ENCODE assay signal across 14 cellular contexts in the genomic region with DNA sequence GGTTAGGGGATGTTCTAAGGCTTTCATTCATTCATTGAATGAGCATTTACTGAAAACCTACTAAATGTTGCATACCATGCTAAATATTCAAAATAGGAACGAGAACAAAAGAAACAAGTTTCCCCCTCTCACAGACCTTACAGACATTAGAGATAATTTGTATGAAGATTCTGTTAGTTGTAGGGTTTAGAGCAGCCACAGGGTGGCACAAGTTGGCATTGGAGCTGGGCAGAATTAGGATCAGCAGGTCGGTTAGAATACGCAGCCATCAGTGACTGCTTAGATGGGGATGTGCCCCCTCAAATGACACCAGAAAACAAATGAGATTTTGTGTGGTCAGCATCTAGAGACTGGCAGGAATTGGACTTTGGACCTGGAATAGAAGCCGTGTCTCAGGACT.
DNase-seq lines count a peak whose midpoint lies in the region; TF ChIP-seq lines count a peak whose summit lies in the region.
"Had no signal": no experiment of that assay in that cellular context is flagged by ENCODE, and none has a peak within 500 bp of the region (broad histone marks: within the 10 kb centered on the region; RNA-seq: fewer than 3 reads in every experiment).

No MANE protein-coding gene starts in this region.

- no peak overlapping the region for H3K27ac ChIP-seq in A673 (ENCODE audit: low read depth, low read length, poor library complexity, severe bottlenecking)
- H3K27ac ChIP-seq in OCI-LY1 (ENCODE audit: low read depth, low read length, poor library complexity, severe bottlenecking) = no peak overlapping the region
- H3K27ac ChIP-seq in neuronal stem cell (replicated peaks; ENCODE audit: low read length) = no peak overlapping the region
- no peak overlapping the region for H3K27ac ChIP-seq in smooth muscle cell (ENCODE audit: low read depth)
- H3K27ac ChIP-seq: sigmoid colon had no signal

- H2BK15ac ChIP-seq in neuronal stem cell (ENCODE audit: low read length) = no peak overlapping the region

- H2BK120ac ChIP-seq in neuronal stem cell (ENCODE audit: low read depth, low read length) = no peak overlapping the region

- H3K9me3 ChIP-seq in A673 (ENCODE audit: low read depth, low read length, poor library complexity, severe bottlenecking) (no peaks in the 10 kb centered on the region), OCI-LY1 (ENCODE audit: low read length) (no peaks in the 10 kb centered on the region), neuronal stem cell (replicated peaks in 1 of 2; ENCODE audit: control insufficient read depth in 2 of 2, insufficient read depth in 1 of 2, low read depth in 1 of 2, low read length in 2 of 2) (no peaks in the 10 kb centered on the region), smooth muscle cell (replicated peaks; ENCODE audit: low read depth) (no peaks in the 10 kb centered on the region)
- H3K9me3 ChIP-seq: sigmoid colon had no signal

- H3K4me2 ChIP-seq in OCI-LY1 (ENCODE audit: low read length) (no peak overlapping the region), neuronal stem cell (ENCODE audit: insufficient read depth, low read length, poor library complexity, severe bottlenecking) (no peak overlapping the region), smooth muscle cell (no peak overlapping the region)

- TF ChIP-seq CTCF in A673 (conservative IDR thresholded peaks at IDR 0.05; ENCODE audit: low read depth, low read length) = peak; percentile 51
- peak; percentile 28; the same call in 1 of the 3 replicates for TF ChIP-seq CTCF in GM12872 (IDR thresholded peaks at IDR 0.05; ENCODE audit: insufficient read depth, low read depth, low read length)
- peak; percentile 68 for TF ChIP-seq CTCF in OCI-LY1 (IDR thresholded peaks at IDR 0.05; ENCODE audit: low read length)
- TF ChIP-seq CTCF in epithelial cell of esophagus (IDR thresholded peaks at IDR 0.05; ENCODE audit: insufficient read depth, low read depth, low read length, missing control alignments) = peak; percentile 52
- no peak for TF ChIP-seq CTCF in smooth muscle cell (IDR thresholded peaks at IDR 0.05; ENCODE audit: borderline replicate concordance, insufficient read depth, poor library complexity, severe bottlenecking)

- H4K8ac ChIP-seq in neuronal stem cell (ENCODE audit: low read depth, low read length) = no peak overlapping the region

- H4K20me1 ChIP-seq in OCI-LY1 (ENCODE audit: insufficient read depth, low read length) (no peaks in the 10 kb centered on the region), smooth muscle cell (ENCODE audit: low read depth) (no peaks in the 10 kb centered on the region)

- H3K4me1 ChIP-seq in A673 (ENCODE audit: insufficient read depth, low read length, poor library complexity, severe bottlenecking) = no peaks in the 10 kb centered on the region
- no peaks in the 10 kb centered on the region for H3K4me1 ChIP-seq in OCI-LY1 (ENCODE audit: insufficient read depth, low read length, severe bottlenecking)
- H3K4me1 ChIP-seq in neuronal stem cell (ENCODE audit: control insufficient read depth in 2 of 2, insufficient read depth in 1 of 2, low read depth in 1 of 2, low read length in 2 of 2) = no peaks in the 10 kb centered on the region
- no peaks in the 10 kb centered on the region for H3K4me1 ChIP-seq in smooth muscle cell (ENCODE audit: low read depth)

- H3K18ac ChIP-seq in neuronal stem cell (ENCODE audit: low read length) = no peak overlapping the region

- POLR2A ChIA-PET in A673 (lab: Charles Lee; ENCODE audit: low non-redundant PET) = no interaction called here

- intact Hi-C loops in A673 (cut with micrococcal nuclease; ENCODE audit: unreplicated experiment) = loop anchor here (10.0 kb wide), 2 partner anchors 423 to 517 kb away; no protein-coding TSS in a partner anchor

- BruUV-seq in A673 (replicated peaks; lab: Mats Ljungman, UMichigan) = no TSS peak

- no peak overlapping the region for H2AK5ac ChIP-seq in neuronal stem cell (ENCODE audit: low read depth, low read length)

- H3K79me2 ChIP-seq in OCI-LY1 (ENCODE audit: insufficient read depth, low read length) (no peaks in the 10 kb centered on the region), smooth muscle cell (ENCODE audit: low read depth) (no peaks in the 10 kb centered on the region)

- H3K23ac ChIP-seq in neuronal stem cell (ENCODE audit: low read depth, low read length, poor library complexity) = no peak overlapping the region

- CTCF ChIA-PET in A673 (lab: Charles Lee) = no interaction called here

- no peaks in the 10 kb centered on the region for H3K9me2 ChIP-seq in OCI-LY1 (ENCODE audit: low read depth, low read length)

- no peak overlapping the region for H2BK12ac ChIP-seq in neuronal stem cell (ENCODE audit: low read length)

- no peak overlapping the region for H4K91ac ChIP-seq in neuronal stem cell (ENCODE audit: low read depth, low read length, poor library complexity)

- no CpG with 5 or more reads among the region's 4 CpGs for WGBS in neuronal stem cell (ENCODE audit: extremely low coverage in 2 of 2, insufficient read length in 2 of 2, insufficient replicate concordance in 1 of 2), 2 donors
- WGBS in smooth muscle cell (ENCODE audit: low lambda C conversion rate) = 89% methylated on average over 4 of the region's 4 CpGs

- no peaks in the 10 kb centered on the region for H3K79me1 ChIP-seq in neuronal stem cell (ENCODE audit: low read depth, low read length)

- H3K14ac ChIP-seq in neuronal stem cell (ENCODE audit: low read length) = no peak overlapping the region

- no peak overlapping the region for H3K9ac ChIP-seq in OCI-LY1 (ENCODE audit: low read length)
- H3K9ac ChIP-seq in neuronal stem cell (ENCODE audit: low read depth, low read length, poor library complexity) = no peak overlapping the region
- no peak overlapping the region for H3K9ac ChIP-seq in smooth muscle cell (ENCODE audit: low read depth)

- H3K4ac ChIP-seq in neuronal stem cell (ENCODE audit: low read length) = no peak overlapping the region

- H3F3A ChIP-seq in OCI-LY1 (ENCODE audit: insufficient read depth, low read length) (no peaks in the 10 kb centered on the region), smooth muscle cell (ENCODE audit: low read depth) (no peaks in the 10 kb centered on the region)

- H2BK5ac ChIP-seq in neuronal stem cell (ENCODE audit: low read length) = no peak overlapping the region

- DNase-seq in A673 (ENCODE audit: low spot score) = peak; percentile 25
- peak; percentile 34 for DNase-seq in epithelial cell of esophagus (ENCODE audit: low read depth)
- DNase-seq in neuronal stem cell (ENCODE audit: low spot score) = no peak
- no peak for DNase-seq in activated T-cell treated with anti-CD3 and anti-CD28 coated beads, Interleukin-2, amount 50 U/mL, for 48 hours
- no peak for DNase-seq in NCI-H146 treated with DMSO at 0.1 percent for 48 hours (lab: John Stamatoyannopoulos, UW; ENCODE audit: unreplicated experiment)
- no peak for DNase-seq in smooth muscle cell (lab: John Stamatoyannopoulos, UW; ENCODE audit: unreplicated experiment)
- DNase-seq: activated T-cell treated with anti-CD3 and anti-CD28 coated beads, Interleukin-2, amount 50 U/mL, for 72 hours; CD4-positive, CD25-positive, alpha-beta regulatory T cell; erythroblast; NCI-H1417 treated with DMSO at 0.1 percent for 48 hours; RPMI8226; sigmoid colon had no signal

- H3K27me3 ChIP-seq in A673 (replicated peaks; ENCODE audit: insufficient read depth, low read depth, low read length, poor library complexity) = no peaks in the 10 kb centered on the region
- no peaks in the 10 kb centered on the region for H3K27me3 ChIP-seq in OCI-LY1 (ENCODE audit: insufficient read depth, low read length)
- H3K27me3 ChIP-seq in neuronal stem cell (ENCODE audit: control insufficient read depth in 3 of 3, insufficient read depth in 3 of 3, low read depth in 1 of 3, low read length in 3 of 3) = no peaks in the 10 kb centered on the region
- H3K27me3 ChIP-seq in smooth muscle cell (ENCODE audit: low read depth) = no peaks in the 10 kb centered on the region
- H3K27me3 ChIP-seq: sigmoid colon had no signal

- no peak overlapping the region for H3K4me3 ChIP-seq in A673 (ENCODE audit: low read depth, low read length, poor library complexity, severe bottlenecking)
- no peak overlapping the region for H3K4me3 ChIP-seq in OCI-LY1 (ENCODE audit: low read depth, low read length, poor library complexity, severe bottlenecking)
- no peak overlapping the region for H3K4me3 ChIP-seq in epithelial cell of esophagus (ENCODE audit: low read length)
- no peak overlapping the region for H3K4me3 ChIP-seq in neuronal stem cell (ENCODE audit: low read length in 2 of 2)
- no peak overlapping the region for H3K4me3 ChIP-seq in smooth muscle cell
- H3K4me3 ChIP-seq: sigmoid colon had no signal

- H3K36me3 ChIP-seq in A673 (ENCODE audit: insufficient read depth, low read length, poor library complexity, severe bottlenecking) (no peaks in the 10 kb centered on the region), OCI-LY1 (ENCODE audit: insufficient read depth, low read length) (no peaks in the 10 kb centered on the region), neuronal stem cell (replicated peaks in 1 of 2; ENCODE audit: control insufficient read depth in 2 of 2, insufficient read depth in 2 of 2, low read length in 2 of 2) (no peaks in the 10 kb centered on the region), smooth muscle cell (ENCODE audit: low read depth) (no peaks in the 10 kb centered on the region)
- H3K36me3 ChIP-seq: sigmoid colon had no signal

- H2AFZ ChIP-seq in OCI-LY1 (ENCODE audit: low read length) (no peak overlapping the region), neuronal stem cell (ENCODE audit: low read length) (no peak overlapping the region), smooth muscle cell (ENCODE audit: low read depth) (no peak overlapping the region)

Comparison
In these comparisons a context has a peak if more than half of its experiments do, and no peak if none do; other contexts are left out.
1. DNase-seq: peak in A673 (single experiment) and epithelial cell of esophagus (single experiment); none in neuronal stem cell (single experiment), activated T-cell treated with anti-CD3 and anti-CD28 coated beads, Interleukin-2, amount 50 U/mL, for 48 hours (0 of 2), NCI-H146 treated with DMSO at 0.1 percent for 48 hours (single experiment) and smooth muscle cell (single experiment).